Comparison of ENCODE assay signal across 2 cellular contexts in the genomic region with DNA sequence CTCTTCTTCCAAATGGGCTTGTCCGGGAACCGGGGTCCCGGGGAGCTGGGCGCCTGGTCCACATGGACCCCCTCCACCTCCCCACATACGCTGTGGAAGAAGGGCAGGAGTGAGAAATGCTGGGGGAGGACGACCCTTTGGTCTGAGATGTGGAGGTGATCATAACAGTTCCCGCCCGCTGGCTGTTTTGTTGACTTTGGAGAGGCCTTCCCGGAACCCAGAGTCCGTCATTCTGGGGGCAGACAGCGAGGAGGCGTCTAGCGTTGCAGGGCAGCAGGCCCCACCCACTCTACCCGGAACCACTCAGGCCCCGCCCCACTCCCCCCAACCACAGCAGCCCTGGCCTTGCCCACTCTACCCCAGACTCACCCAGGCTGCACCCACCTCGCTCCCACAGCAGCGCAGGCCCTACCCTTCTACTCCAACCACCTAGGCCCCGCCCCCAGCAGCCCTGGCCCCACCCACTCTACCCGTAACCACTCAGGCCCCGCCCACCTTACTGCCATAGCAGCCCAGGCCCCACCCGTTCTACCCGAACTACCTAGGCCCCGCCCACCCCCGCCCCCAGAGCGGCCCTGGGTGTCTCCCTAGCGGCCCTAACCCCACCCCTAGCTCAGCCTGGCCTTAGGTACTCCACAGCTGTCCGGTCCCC.
TF ChIP-seq lines count a peak whose summit lies in the region.

No MANE protein-coding gene starts in this region.

TF ChIP-seq in HEK293, 187 proteins besides CTCF, POLR2A, EP300 and RAD21 (continued from another document):
- TF ChIP-seq, protein P1, sequence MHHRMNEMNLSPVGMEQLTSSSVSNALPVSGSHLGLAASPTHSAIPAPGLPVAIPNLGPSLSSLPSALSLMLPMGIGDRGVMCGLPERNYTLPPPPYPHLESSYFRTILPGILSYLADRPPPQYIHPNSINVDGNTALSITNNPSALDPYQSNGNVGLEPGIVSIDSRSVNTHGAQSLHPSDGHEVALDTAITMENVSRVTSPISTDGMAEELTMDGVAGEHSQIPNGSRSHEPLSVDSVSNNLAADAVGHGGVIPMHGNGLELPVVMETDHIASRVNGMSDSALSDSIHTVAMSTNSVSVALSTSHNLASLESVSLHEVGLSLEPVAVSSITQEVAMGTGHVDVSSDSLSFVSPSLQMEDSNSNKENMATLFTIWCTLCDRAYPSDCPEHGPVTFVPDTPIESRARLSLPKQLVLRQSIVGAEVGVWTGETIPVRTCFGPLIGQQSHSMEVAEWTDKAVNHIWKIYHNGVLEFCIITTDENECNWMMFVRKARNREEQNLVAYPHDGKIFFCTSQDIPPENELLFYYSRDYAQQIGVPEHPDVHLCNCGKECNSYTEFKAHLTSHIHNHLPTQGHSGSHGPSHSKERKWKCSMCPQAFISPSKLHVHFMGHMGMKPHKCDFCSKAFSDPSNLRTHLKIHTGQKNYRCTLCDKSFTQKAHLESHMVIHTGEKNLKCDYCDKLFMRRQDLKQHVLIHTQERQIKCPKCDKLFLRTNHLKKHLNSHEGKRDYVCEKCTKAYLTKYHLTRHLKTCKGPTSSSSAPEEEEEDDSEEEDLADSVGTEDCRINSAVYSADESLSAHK (tag by site-specific recombination; IDR thresholded peaks at IDR 0.05) = no peak

TF ChIP-seq in WTC11, 78 proteins besides CTCF, POLR2A, EP300 and RAD21 (continued from another document):
- TF ChIP-seq, protein P2, sequence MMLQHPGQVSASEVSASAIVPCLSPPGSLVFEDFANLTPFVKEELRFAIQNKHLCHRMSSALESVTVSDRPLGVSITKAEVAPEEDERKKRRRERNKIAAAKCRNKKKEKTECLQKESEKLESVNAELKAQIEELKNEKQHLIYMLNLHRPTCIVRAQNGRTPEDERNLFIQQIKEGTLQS (CRISPR knock-in tag; conservative IDR thresholded peaks at IDR 0.05) = no peak
- TF ChIP-seq KAT7 (CRISPR knock-in tag; IDR thresholded peaks at IDR 0.05; ENCODE audit: borderline replicate concordance) (no peak), PRRX2 (CRISPR knock-in tag; IDR thresholded peaks at IDR 0.05) (no peak), ZNF263 (CRISPR knock-in tag; IDR thresholded peaks at IDR 0.05; ENCODE audit: low read depth) (no peak), NR2C2 (CRISPR knock-in tag; IDR thresholded peaks at IDR 0.05) (no peak), MYBL2 (CRISPR knock-in tag; IDR thresholded peaks at IDR 0.05) (no peak), TCF7 (CRISPR knock-in tag; IDR thresholded peaks at IDR 0.05; ENCODE audit: low read depth) (no peak), ZNF138 (CRISPR knock-in tag; conservative IDR thresholded peaks at IDR 0.05) (no peak), EMX1 (CRISPR knock-in tag; IDR thresholded peaks at IDR 0.05) (no peak), ZNF671 (CRISPR knock-in tag; IDR thresholded peaks at IDR 0.05) (no peak), ZNF121 (CRISPR knock-in tag; IDR thresholded peaks at IDR 0.05) (no peak)
- TF ChIP-seq, protein P3, sequence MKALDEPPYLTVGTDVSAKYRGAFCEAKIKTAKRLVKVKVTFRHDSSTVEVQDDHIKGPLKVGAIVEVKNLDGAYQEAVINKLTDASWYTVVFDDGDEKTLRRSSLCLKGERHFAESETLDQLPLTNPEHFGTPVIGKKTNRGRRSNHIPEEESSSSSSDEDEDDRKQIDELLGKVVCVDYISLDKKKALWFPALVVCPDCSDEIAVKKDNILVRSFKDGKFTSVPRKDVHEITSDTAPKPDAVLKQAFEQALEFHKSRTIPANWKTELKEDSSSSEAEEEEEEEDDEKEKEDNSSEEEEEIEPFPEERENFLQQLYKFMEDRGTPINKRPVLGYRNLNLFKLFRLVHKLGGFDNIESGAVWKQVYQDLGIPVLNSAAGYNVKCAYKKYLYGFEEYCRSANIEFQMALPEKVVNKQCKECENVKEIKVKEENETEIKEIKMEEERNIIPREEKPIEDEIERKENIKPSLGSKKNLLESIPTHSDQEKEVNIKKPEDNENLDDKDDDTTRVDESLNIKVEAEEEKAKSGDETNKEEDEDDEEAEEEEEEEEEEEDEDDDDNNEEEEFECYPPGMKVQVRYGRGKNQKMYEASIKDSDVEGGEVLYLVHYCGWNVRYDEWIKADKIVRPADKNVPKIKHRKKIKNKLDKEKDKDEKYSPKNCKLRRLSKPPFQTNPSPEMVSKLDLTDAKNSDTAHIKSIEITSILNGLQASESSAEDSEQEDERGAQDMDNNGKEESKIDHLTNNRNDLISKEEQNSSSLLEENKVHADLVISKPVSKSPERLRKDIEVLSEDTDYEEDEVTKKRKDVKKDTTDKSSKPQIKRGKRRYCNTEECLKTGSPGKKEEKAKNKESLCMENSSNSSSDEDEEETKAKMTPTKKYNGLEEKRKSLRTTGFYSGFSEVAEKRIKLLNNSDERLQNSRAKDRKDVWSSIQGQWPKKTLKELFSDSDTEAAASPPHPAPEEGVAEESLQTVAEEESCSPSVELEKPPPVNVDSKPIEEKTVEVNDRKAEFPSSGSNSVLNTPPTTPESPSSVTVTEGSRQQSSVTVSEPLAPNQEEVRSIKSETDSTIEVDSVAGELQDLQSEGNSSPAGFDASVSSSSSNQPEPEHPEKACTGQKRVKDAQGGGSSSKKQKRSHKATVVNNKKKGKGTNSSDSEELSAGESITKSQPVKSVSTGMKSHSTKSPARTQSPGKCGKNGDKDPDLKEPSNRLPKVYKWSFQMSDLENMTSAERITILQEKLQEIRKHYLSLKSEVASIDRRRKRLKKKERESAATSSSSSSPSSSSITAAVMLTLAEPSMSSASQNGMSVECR (CRISPR knock-in tag; IDR thresholded peaks at IDR 0.05; ENCODE audit: borderline replicate concordance) = no peak
